ENCODE assay signal across 6 cellular contexts in genomic region chr6:31740397-31741223, GRCh38. TPM values are rescaled to one million over a fixed set of nuclear protein-coding genes. Genes with fewer than 3 reads are reported as not detected.
DNase-seq lines count a peak whose midpoint lies in the region; ATAC-seq and TF ChIP-seq lines count a peak whose summit lies in the region.

No MANE protein-coding gene starts in this region.

- peak overlapping the region; percentile 85 for H3K27ac ChIP-seq in Panc1 (ENCODE audit: low read length)
- H3K27ac ChIP-seq in right cardiac atrium (ENCODE audit: low read length), result peak overlapping the region; percentile 46
- peak overlapping the region; percentile 68 to 99 (median 78) for H3K27ac ChIP-seq in upper lobe of left lung

- intact Hi-C loops in Panc1 (cut with micrococcal nuclease; ENCODE audit: unreplicated experiment) (no loop called here), right cardiac atrium (cut with DNase I) (loop anchor here in 1 of 4 donors (5.0 kb wide), 1 partner anchor 52 kb away; no protein-coding TSS in a partner anchor)

- no peak for TF ChIP-seq POLR2A in upper lobe of left lung (IDR thresholded peaks at IDR 0.05)

- POLR2A ChIA-PET in Panc1 (lab: Charles Lee), result interaction anchor here (1.5 kb wide), 1 partner anchor 10 kb away, joined by 5 read pairs; no protein-coding TSS in a partner anchor

- H3K4me3 ChIP-seq in Panc1 (ENCODE audit: low read depth in 2 of 2, low read length in 2 of 2), result peak overlapping the region; percentile 79 to 90
- peak overlapping the region; percentile 66 for H3K4me3 ChIP-seq in right cardiac atrium (ENCODE audit: low read length)
- H3K4me3 ChIP-seq in upper lobe of left lung, result peak overlapping the region; percentile 77 to 95 (median 80)

- H3K27me3 ChIP-seq in Panc1 (ENCODE audit: control insufficient read depth, insufficient read depth, low read length) (no peaks in the 10 kb centered on the region), right cardiac atrium (ENCODE audit: control insufficient read depth, insufficient read depth) (no peaks in the 10 kb centered on the region), upper lobe of left lung (no peaks in the 10 kb centered on the region)

- DNase-seq in GF-D8 (lab: John Stamatoyannopoulos, UW), result peak; percentile 34
- no peak for DNase-seq in Panc1 (ENCODE audit: low read depth, low spot score)
- DNase-seq in right cardiac atrium, result peak in 2 of 3 donors; percentile 62 to 72
- peak; percentile 52 to 82 for DNase-seq in upper lobe of left lung
- DNase-seq in A172 (ENCODE audit: low spot score), result no peak
- DNase-seq in D341Med (ENCODE audit: low spot score), result no peak

- no peak for TF ChIP-seq EP300 in upper lobe of left lung (IDR thresholded peaks at IDR 0.05)

- CTCF ChIA-PET in Panc1 (lab: Charles Lee), result no interaction called here

- H3K9me3 ChIP-seq in Panc1 (ENCODE audit: control insufficient read depth, insufficient read depth, low read depth, low read length) (no peaks in the 10 kb centered on the region), right cardiac atrium (ENCODE audit: control insufficient read depth, low read length) (no peaks in the 10 kb centered on the region), upper lobe of left lung (no peaks in the 10 kb centered on the region)

- H3K4me1 ChIP-seq in Panc1 (ENCODE audit: control insufficient read depth, insufficient read depth, low read length), result peaks cover 32% of the 10 kb centered on the region
- H3K4me1 ChIP-seq in right cardiac atrium (ENCODE audit: control insufficient read depth, insufficient read depth, low read length), result peaks cover 3% of the 10 kb centered on the region
- peaks cover 36 to 40% (median 39%) of the 10 kb centered on the region in 4 donors for H3K4me1 ChIP-seq in upper lobe of left lung

- ATAC-seq in Panc1, result no peak
- peak in 1 of 2 donors; percentile 1 for ATAC-seq in right cardiac atrium
- peak; percentile 14 to 16 for ATAC-seq in upper lobe of left lung (ENCODE audit: low FRiP score in 2 of 2)

- no TSS peak for BruUV-seq in Panc1 (replicated peaks; lab: Mats Ljungman, UMichigan)

- in situ Hi-C loops in Panc1 (cut with HindIII; ENCODE audit: low pct_unique_long_range_greater_than_20kb, low sequenced_read_pairs), result no loop called here

- H3K36me3 ChIP-seq in Panc1 (ENCODE audit: control insufficient read depth, insufficient read depth, low read length) (peaks cover 4% of the 10 kb centered on the region; the same call in 1 of the 2 replicates), upper lobe of left lung (no peaks in the 10 kb centered on the region)

- WGBS in right cardiac atrium, result 15% methylated on average over 29 of the region's 29 CpGs
- 16 to 19% methylated on average over 29 of the region's 29 CpGs for WGBS in upper lobe of left lung, 2 donors

- TF ChIP-seq CTCF in Panc1 (IDR thresholded peaks at IDR 0.05) (no peak), upper lobe of left lung (IDR thresholded peaks at IDR 0.05) (no peak)

RNA-seq across cellular contexts. Expression of gene MSH5, which starts 0.8 kb away (rescaled TPM):
- 38.1 TPM for total RNA-seq in Panc1 (2021; ENCODE audit: unreplicated experiment)
- polyA plus RNA-seq in Panc1 (2012; ENCODE audit: insufficient read length), result 13.2 TPM
- total RNA-seq in right cardiac atrium, result 1 to 10 TPM; 2.6 to 3.2 (median 3.0) TPM
- 1.8 TPM for polyA plus RNA-seq in right cardiac atrium
- total RNA-seq in upper lobe of left lung, result 10 to 100 TPM in 4 of 6 donors, 1 to 10 TPM in 2; 7.3 to 52.4 (median 13.1) TPM
- 3.2 and 6.1 TPM in 2 replicates for total RNA-seq in A172 (2014; rRNA removed; shearing (Covaris generic))

RNA-seq across cellular contexts. Expression of gene CLIC1, which starts 4.3 kb away (rescaled TPM):
- total RNA-seq in Panc1 (2021; ENCODE audit: unreplicated experiment) (583 TPM), right cardiac atrium (100 to 1,000 TPM in 3 of 4 donors, 10 to 100 TPM in 1; 99.4 to 153 (median 116) TPM), upper lobe of left lung (100 to 1,000 TPM; 138 to 497 (median 277) TPM)
- polyA plus RNA-seq in Panc1 (2012; ENCODE audit: insufficient read length), result 576 TPM
- polyA plus RNA-seq in right cardiac atrium, result 116 TPM
- total RNA-seq in A172 (2014; rRNA removed; shearing (Covaris generic)), result 927 and 1,153 TPM in 2 replicates

RNA-seq across cellular contexts. Expression of gene DDAH2, which starts 11.5 kb away (rescaled TPM):
- total RNA-seq in Panc1 (2021; ENCODE audit: unreplicated experiment) (104 TPM), right cardiac atrium (10 to 100 TPM; 42.4 to 55.6 (median 49.3) TPM), upper lobe of left lung (100 to 1,000 TPM in 2 of 6 donors, 10 to 100 TPM in 4; 46.6 to 157 (median 83.7) TPM)
- 182 TPM for polyA plus RNA-seq in Panc1 (2012; ENCODE audit: insufficient read length)
- 57.4 TPM for polyA plus RNA-seq in right cardiac atrium
- total RNA-seq in A172 (2014; rRNA removed; shearing (Covaris generic)), result 134 and 166 TPM in 2 replicates

RNA-seq across cellular contexts. Expression of gene MPIG6B, which starts 17.4 kb away (rescaled TPM):
- total RNA-seq in Panc1 (2021; ENCODE audit: unreplicated experiment), result not detected
- 0.41 TPM for polyA plus RNA-seq in Panc1 (2012; ENCODE audit: insufficient read length)
- under 1 TPM in 3 of 4 donors, not detected in 1; 0.31 to 0.37 (median 0.35) TPM for total RNA-seq in right cardiac atrium
- polyA plus RNA-seq in right cardiac atrium, result 0.20 TPM
- 1 to 10 TPM in 3 of 6 donors, under 1 TPM in 2, not detected in 1; 0.30 to 4.1 (median 1.2) TPM for total RNA-seq in upper lobe of left lung
- total RNA-seq in A172 (2014; rRNA removed; shearing (Covaris generic)), result not detected in 2 replicates

RNA-seq across cellular contexts. Expression of gene LY6G6C, which starts 19.1 kb away (rescaled TPM):
- total RNA-seq in Panc1 (2021; ENCODE audit: unreplicated experiment), result 0.23 TPM
- polyA plus RNA-seq in Panc1 (2012; ENCODE audit: insufficient read length), result not detected
- not detected for total RNA-seq in right cardiac atrium
- polyA plus RNA-seq in right cardiac atrium, result 0.18 TPM
- total RNA-seq in upper lobe of left lung, result under 1 TPM in 1 of 6 donors, not detected in 5; 0.23 TPM
- not detected in 2 replicates for total RNA-seq in A172 (2014; rRNA removed; shearing (Covaris generic))

Comparison
In these comparisons a context has a peak if more than half of its experiments do, and no peak if none do; other contexts are left out.
1. DNase-seq: peak in GF-D8 (single experiment), right cardiac atrium (2 of 3) and upper lobe of left lung (2 of 2); none in Panc1 (single experiment), A172 (single experiment) and D341Med (single experiment).
2. Peak in every context shown above with its lines, with median percentiles within 50 percentile points of each other: H3K27ac ChIP-seq and H3K4me3 ChIP-seq.